Comparison of ENCODE assay signal across 1 cellular context in genomic region chr19:48728882-48729645, GRCh38.
TF ChIP-seq lines count a peak whose summit lies in the region.

No MANE protein-coding gene starts in this region.

TF ChIP-seq in GM23338, 12 proteins besides CTCF, POLR2A, EP300 and RAD21 (continued from another document):
- TF ChIP-seq ETS1 (IDR thresholded peaks at IDR 0.05): no peak
- TF ChIP-seq JUNB (IDR thresholded peaks at IDR 0.05; ENCODE audit: unreplicated experiment): no peak
- TF ChIP-seq CREB1 (CRISPR knock-in tag; IDR thresholded peaks at IDR 0.05; ENCODE audit: low read depth): no peak
- no peak for TF ChIP-seq EZH2 (IDR thresholded peaks at IDR 0.05; ENCODE audit: low read depth, unreplicated experiment)
- no peak for TF ChIP-seq REST (IDR thresholded peaks at IDR 0.05; ENCODE audit: unreplicated experiment)
- TF ChIP-seq EZH2phosphoT487 (IDR thresholded peaks at IDR 0.05; ENCODE audit: unreplicated experiment): no peak
- no peak for TF ChIP-seq NANOG (IDR thresholded peaks at IDR 0.05; ENCODE audit: borderline replicate concordance)
- no peak for TF ChIP-seq ZNF462 (CRISPR knock-in tag; IDR thresholded peaks at IDR 0.05)
